ENCODE assay signal across 1 cellular context in genomic region chr15:62298811-62299210, GRCh38.
TF ChIP-seq lines count a peak whose summit lies in the region.

No MANE protein-coding gene starts in this region.

TF ChIP-seq in GM12878, 131 proteins besides CTCF, POLR2A, EP300 and RAD21 (continued from another document):
- TF ChIP-seq ZBTB40 (IDR thresholded peaks at IDR 0.05; ENCODE audit: borderline replicate concordance), result no peak
- TF ChIP-seq ESRRA (IDR thresholded peaks at IDR 0.05; ENCODE audit: low read length), result no peak
- no peak for TF ChIP-seq STAT3 (IDR thresholded peaks at IDR 0.05; ENCODE audit: low read depth, low read length)
- no peak for TF ChIP-seq ATF2 (IDR thresholded peaks at IDR 0.05; ENCODE audit: low read length)
- TF ChIP-seq RCOR1 (conservative IDR thresholded peaks at IDR 0.05; ENCODE audit: low read depth, low read length), result no peak
- TF ChIP-seq SIX5 (IDR thresholded peaks at IDR 0.05; ENCODE audit: low read depth, low read length, severe bottlenecking), result no peak
- no peak for TF ChIP-seq RELB (IDR thresholded peaks at IDR 0.05; ENCODE audit: low read depth)
- TF ChIP-seq SMARCA5 (IDR thresholded peaks at IDR 0.05), result no peak
- TF ChIP-seq CHD1 (IDR thresholded peaks at IDR 0.05; ENCODE audit: low read depth, low read length), result no peak
- TF ChIP-seq MEF2B (IDR thresholded peaks at IDR 0.05; ENCODE audit: partially characterized antibody, poor library complexity, severe bottlenecking), result no peak
- TF ChIP-seq HDGF (IDR thresholded peaks at IDR 0.05), result no peak
TF ChIP-seq in GM12878: peak in this region for 0.
